Comparison of ENCODE assay signal across 8 cellular contexts in the genomic region with DNA sequence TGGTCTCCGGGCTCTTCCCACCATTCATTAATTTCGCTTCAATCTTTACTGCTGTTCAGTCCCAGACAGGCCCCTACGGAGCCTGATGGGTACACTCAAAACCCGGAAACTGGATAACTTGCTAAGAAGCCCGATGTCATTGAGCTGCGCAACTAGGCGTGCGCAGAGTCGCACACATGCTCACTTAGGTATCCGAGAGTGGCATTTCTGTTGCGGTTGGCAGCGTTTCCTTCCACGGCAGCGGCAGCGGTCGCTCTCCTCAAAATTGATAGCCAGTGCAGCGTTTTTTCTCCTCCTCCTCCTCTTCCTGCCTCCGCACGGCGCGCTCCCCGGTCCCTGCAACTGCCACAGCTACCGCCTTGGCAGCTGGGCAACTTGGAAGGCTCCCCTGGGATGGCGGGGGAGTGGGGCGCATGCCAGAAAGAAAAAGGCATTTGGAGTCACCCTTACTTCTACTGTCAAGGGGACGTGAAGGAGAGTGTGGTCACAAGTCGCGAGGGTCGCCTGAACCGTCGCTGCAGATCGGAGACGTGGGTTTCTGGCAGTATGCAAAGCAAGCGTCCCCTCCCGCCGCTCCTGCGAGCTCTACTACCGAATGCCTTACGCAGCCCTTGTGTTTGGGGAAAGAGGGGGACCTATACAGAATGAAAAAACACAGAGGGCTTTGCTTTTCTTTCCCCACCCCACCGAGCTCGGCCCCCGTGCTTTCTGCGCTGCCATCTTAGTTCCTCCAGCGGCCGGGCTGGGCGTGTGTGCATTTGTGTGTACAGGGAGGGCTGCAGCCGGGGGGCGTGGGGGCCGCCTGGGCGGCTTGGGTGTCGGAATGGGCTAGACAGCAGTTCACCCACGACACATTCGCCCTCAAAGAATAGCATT. TPM values are rescaled to one million over a fixed set of nuclear protein-coding genes. Genes with fewer than 3 reads are reported as not detected.
DNase-seq lines count a peak whose midpoint lies in the region; ATAC-seq and TF ChIP-seq lines count a peak whose summit lies in the region.

No MANE protein-coding gene starts in this region.

- H3K27ac Mint-ChIP-seq in chondrocyte (ENCODE audit: unreplicated experiment): peak overlapping the region; percentile 85

- ATAC-seq in HG03378 (IDR thresholded peaks at IDR 0.05; ENCODE audit: unreplicated experiment): peak; percentile 71

- H3K27me3 ChIP-seq in kidney epithelial cell (ENCODE audit: control insufficient read depth, insufficient read depth, low read length): no peaks in the 10 kb centered on the region

- peak overlapping the region; percentile 96 for H3K4me3 Mint-ChIP-seq in chondrocyte (ENCODE audit: unreplicated experiment)

- H3K4me1 Mint-ChIP-seq in chondrocyte (ENCODE audit: low read depth): peaks cover 41% of the 10 kb centered on the region

- no peaks in the 10 kb centered on the region for H3K9me3 Mint-ChIP-seq in chondrocyte (ENCODE audit: low read depth)

- H3K4me3 ChIP-seq in kidney epithelial cell (ENCODE audit: low read depth, low read length): peak overlapping the region; percentile 66

- TF ChIP-seq POLR2A in GM19099 (IDR thresholded peaks at IDR 0.05; ENCODE audit: extremely low read depth, insufficient read length, low read depth): peak; percentile 76

- peak; percentile 13 for TF ChIP-seq CTCF in chondrocyte (IDR thresholded peaks at IDR 0.05)
- no peak for TF ChIP-seq CTCF in kidney epithelial cell (IDR thresholded peaks at IDR 0.05; ENCODE audit: insufficient read depth, low read length, poor library complexity, severe bottlenecking)

- H3K27me3 Mint-ChIP-seq in chondrocyte (ENCODE audit: low read depth): peaks cover 3% of the 10 kb centered on the region

- no peaks in the 10 kb centered on the region for H3K36me3 Mint-ChIP-seq in chondrocyte (ENCODE audit: low read depth)

- DNase-seq in AML-193 (lab: John Stamatoyannopoulos, UW): peak; percentile 100
- peak; percentile 74 for DNase-seq in NCI-H446 treated with DMSO at 0.1 percent for 48 hours (lab: John Stamatoyannopoulos, UW)
- peak; percentile 82 for DNase-seq in activated CD4-positive, CD25-positive, alpha-beta regulatory T cell treated with anti-CD3 and anti-CD28 coated beads, Interleukin-2, amount 50 U/mL, for 72 hours
- peak; percentile 94 for DNase-seq in chondrocyte (ENCODE audit: low spot score)
- DNase-seq in kidney epithelial cell (ENCODE audit: low read depth): peak; percentile 85
- peak; percentile 93 for DNase-seq in stimulated activated CD4-positive, alpha-beta T cell treated with anti-CD3 and anti-CD28 coated beads, Interleukin-15, amount 100 ng/mL, for 24 hours

- H3K36me3 ChIP-seq in kidney epithelial cell (ENCODE audit: control insufficient read depth, insufficient read depth, low read length): no peaks in the 10 kb centered on the region

RNA-seq across cellular contexts. Expression of gene MYCBP2, which starts 2.5 kb away (rescaled TPM):
- total RNA-seq in chondrocyte (59.5 to 86.7 TPM (median 60.2 TPM) in 3 replicates), kidney epithelial cell (46.3 and 51.6 TPM in 2 replicates)

Comparison
In these comparisons a context has a peak if more than half of its experiments do, and no peak if none do; other contexts are left out.
1. Peak in every context shown above with its lines: DNase-seq, ATAC-seq and H3K4me3 ChIP-seq.